ENCODE assay signal across 18 cellular contexts in the genomic region with DNA sequence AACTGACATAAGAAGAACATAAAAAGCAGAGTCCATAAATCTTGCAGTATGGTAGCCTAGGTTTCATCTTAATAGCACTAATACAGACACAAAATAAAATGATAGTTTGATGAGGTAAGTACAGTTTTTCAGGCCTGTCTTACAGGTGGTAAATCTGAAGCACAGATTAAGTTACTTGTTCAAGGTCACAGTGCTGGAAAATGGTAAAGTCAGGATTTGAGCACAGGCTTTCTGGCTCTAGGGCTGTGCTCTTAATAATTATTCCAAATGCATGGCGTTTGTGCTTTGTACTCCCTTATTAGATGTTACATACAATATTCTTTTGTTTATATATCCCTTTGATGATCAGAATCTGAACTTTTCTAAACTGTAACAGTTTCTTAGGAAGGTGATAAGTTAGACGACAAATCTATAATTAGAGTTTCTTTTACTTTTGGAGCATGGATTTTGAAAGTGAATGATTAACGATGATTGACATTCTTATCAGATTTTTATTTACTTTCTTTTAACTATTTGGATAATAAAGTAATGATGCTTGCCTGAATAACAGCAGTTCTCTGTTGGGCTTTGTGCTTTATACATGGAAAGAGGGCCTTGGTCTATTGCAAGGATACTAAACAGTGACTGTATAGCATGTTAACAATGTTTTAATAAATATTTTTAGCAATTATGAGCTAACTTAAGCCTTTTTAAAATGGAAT.
A peak's percentile ranks its signal among the peaks of the same experiment; 100 is the strongest.
DNase-seq lines count a peak whose midpoint lies in the region; ATAC-seq, FAIRE-seq and TF ChIP-seq lines count a peak whose summit lies in the region.
"Had no signal": no experiment of that assay in that cellular context is flagged by ENCODE, and none has a peak within 500 bp of the region (broad histone marks: within the 10 kb centered on the region; RNA-seq: fewer than 3 reads in every experiment).

No MANE protein-coding gene starts in this region.

- no peak for DNase-seq in D721Med (ENCODE audit: insufficient read length, low spot score)
- no peak for DNase-seq in left colon
- no peak for DNase-seq in right lobe of liver
- no peak for DNase-seq in NCI-H774 (lab: John Stamatoyannopoulos, UW)
- DNase-seq in foreskin keratinocyte, result no peak
- no peak for DNase-seq in activated CD4-positive, alpha-beta memory T cell treated with anti-CD3 and anti-CD28 coated beads for 36 hours
- DNase-seq: 8988T; AML-193; Caco-2; CD8-positive, alpha-beta memory T cell; DMS53; GF-D8; GM23248; H9 had no signal

- intact Hi-C loops in left colon (cut with DNase I, micrococcal nuclease), result no loop called here
- intact Hi-C loops in right lobe of liver (cut with DNase I), result no loop called here
- intact Hi-C loops in activated CD4-positive, alpha-beta memory T cell treated with anti-CD3 and anti-CD28 coated beads for 36 hours (cut with micrococcal nuclease), result no loop called here

- H4K20me1 ChIP-seq in KMS-11 (ENCODE audit: insufficient read depth), result no peaks in the 10 kb centered on the region
- H4K20me1 ChIP-seq: BLaER1 had no signal

- CTCF ChIA-PET in activated CD4-positive, alpha-beta memory T cell treated with anti-CD3 and anti-CD28 coated beads for 36 hours (lab: Charles Lee), result no interaction called here

- H3K27ac ChIP-seq in KMS-11, result no peak overlapping the region
- H3K27ac ChIP-seq in right lobe of liver, result peak overlapping the region in 2 of 3 donors; percentile 5 to 29
- no peak overlapping the region for H3K27ac ChIP-seq in foreskin keratinocyte
- H3K27ac ChIP-seq: BLaER1, GM23248 had no signal

- H3K27me3 ChIP-seq in KMS-11 (ENCODE audit: insufficient read depth, low read depth), result no peaks in the 10 kb centered on the region
- H3K27me3 ChIP-seq in right lobe of liver, result no peaks in the 10 kb centered on the region
- no peaks in the 10 kb centered on the region for H3K27me3 ChIP-seq in foreskin keratinocyte
- H3K27me3 ChIP-seq: BLaER1 had no signal

- no peak overlapping the region for H3K4me3 Mint-ChIP-seq in activated CD4-positive, alpha-beta memory T cell treated with anti-CD3 and anti-CD28 coated beads for 36 hours
- H3K4me3 Mint-ChIP-seq: CD8-positive, alpha-beta memory T cell; H9 had no signal

- H2AFZ ChIP-seq in KMS-11 (ENCODE audit: low read depth), result no peak overlapping the region
- H2AFZ ChIP-seq: GM23248 had no signal

- peaks cover 8% of the 10 kb centered on the region for H3K4me1 Mint-ChIP-seq in activated CD4-positive, alpha-beta memory T cell treated with anti-CD3 and anti-CD28 coated beads for 36 hours (ENCODE audit: low read depth)

- FAIRE-seq in D721Med (lab: Jason Lieb, UNC), result peak; percentile 53
- FAIRE-seq: HTR-8/SVneo had no signal

- H3K4me1 ChIP-seq in KMS-11 (ENCODE audit: low read depth, poor library complexity, severe bottlenecking), result peaks cover 6% of the 10 kb centered on the region
- peaks cover 0 to 30% (median 3%) of the 10 kb centered on the region in 4 donors for H3K4me1 ChIP-seq in right lobe of liver
- no peaks in the 10 kb centered on the region for H3K4me1 ChIP-seq in foreskin keratinocyte
- H3K4me1 ChIP-seq: BLaER1 had no signal

- TF ChIP-seq CTCF in D721Med (IDR thresholded peaks at IDR 0.05; ENCODE audit: insufficient read depth, missing control alignments), result no peak
- TF ChIP-seq CTCF in KMS-11 (conservative IDR thresholded peaks at IDR 0.05; ENCODE audit: low read depth, low read length), result no peak
- TF ChIP-seq CTCF in right lobe of liver (IDR thresholded peaks at IDR 0.05), result no peak
- no peak for TF ChIP-seq CTCF in foreskin keratinocyte (conservative IDR thresholded peaks at IDR 0.05)

- TF ChIP-seq POLR2A in right lobe of liver (IDR thresholded peaks at IDR 0.05), result no peak

- H3K4me2 ChIP-seq in KMS-11, result no peak overlapping the region
- H3K4me2 ChIP-seq: BLaER1 had no signal

- H3K4me3 ChIP-seq in KMS-11 (IDR thresholded peaks at IDR 0.05; ENCODE audit: insufficient read depth, low read depth, low read length), result peak overlapping the region; percentile 23
- H3K4me3 ChIP-seq in right lobe of liver, result no peak overlapping the region
- H3K4me3 ChIP-seq: BLaER1, GM23248 had no signal

- peaks cover 29% of the 10 kb centered on the region for H3K36me3 Mint-ChIP-seq in activated CD4-positive, alpha-beta memory T cell treated with anti-CD3 and anti-CD28 coated beads for 36 hours

- no peaks in the 10 kb centered on the region for H3K27me3 Mint-ChIP-seq in activated CD4-positive, alpha-beta memory T cell treated with anti-CD3 and anti-CD28 coated beads for 36 hours

- no peaks in the 10 kb centered on the region for H3K79me2 ChIP-seq in KMS-11 (ENCODE audit: insufficient read depth, low read depth)

- no peak overlapping the region for H3K9ac ChIP-seq in KMS-11
- H3K9ac ChIP-seq: BLaER1, GM23248 had no signal

- no peak overlapping the region for H3K27ac Mint-ChIP-seq in activated CD4-positive, alpha-beta memory T cell treated with anti-CD3 and anti-CD28 coated beads for 36 hours

- WGBS in right lobe of liver (ENCODE audit: insufficient coverage, low coverage, low lambda C conversion rate, missing lambda C conversion rate), result 27% methylated on average over 3 of the region's 3 CpGs

- ATAC-seq in left colon, result peak; percentile 30
- peak; percentile 54 to 75 (median 64) for ATAC-seq in right lobe of liver
- ATAC-seq in HG03280 (IDR thresholded peaks at IDR 0.05; ENCODE audit: unreplicated experiment), result no peak
- no peak for ATAC-seq in foreskin keratinocyte

- H3K9me3 ChIP-seq in right lobe of liver, result no peaks in the 10 kb centered on the region
- H3K9me3 ChIP-seq: Caco-2 had no signal

- POLR2A ChIA-PET in activated CD4-positive, alpha-beta memory T cell treated with anti-CD3 and anti-CD28 coated beads for 36 hours (lab: Charles Lee), result no interaction called here

- H3K36me3 ChIP-seq in KMS-11 (ENCODE audit: insufficient read depth) (no peaks in the 10 kb centered on the region), right lobe of liver (no peaks in the 10 kb centered on the region)

- H3K9me3 Mint-ChIP-seq in activated CD4-positive, alpha-beta memory T cell treated with anti-CD3 and anti-CD28 coated beads for 36 hours, result peaks cover 13% of the 10 kb centered on the region

Comparison
In these comparisons a context has a peak if more than half of its experiments do, and no peak if none do; other contexts are left out.
1. H3K27ac ChIP-seq: peak in right lobe of liver (2 of 3); none in KMS-11 (single experiment) and foreskin keratinocyte (single experiment).
2. ATAC-seq: peak in left colon (single experiment) and right lobe of liver (4 of 4); none in HG03280 (single experiment) and foreskin keratinocyte (single experiment).